Comparison of ENCODE assay signal across 10 cellular contexts in the genomic region with DNA sequence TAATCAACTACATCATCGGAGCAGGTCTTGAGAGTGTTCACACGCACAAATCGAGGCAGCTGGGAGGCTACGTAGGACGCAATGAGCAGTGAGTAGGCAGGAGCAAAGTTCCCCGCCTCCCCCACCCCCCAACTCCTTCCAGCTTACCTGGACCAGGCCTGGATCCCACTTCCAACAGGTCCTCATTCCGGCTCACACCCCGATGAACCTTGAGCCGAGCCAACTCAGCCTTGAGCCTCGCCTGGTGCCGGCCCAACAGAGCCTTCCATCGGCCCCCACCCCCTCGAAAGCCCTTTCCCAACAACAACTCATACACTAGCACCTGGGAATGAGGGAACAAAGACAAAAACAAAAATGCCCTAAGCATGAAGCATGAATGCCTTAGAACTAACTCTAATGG. TPM values are rescaled to one million over a fixed set of nuclear protein-coding genes. Genes with fewer than 3 reads are reported as not detected.
DNase-seq lines count a peak whose midpoint lies in the region; ATAC-seq and TF ChIP-seq lines count a peak whose summit lies in the region.
"Had no signal": no experiment of that assay in that cellular context is flagged by ENCODE, and none has a peak within 500 bp of the region (broad histone marks: within the 10 kb centered on the region; RNA-seq: fewer than 3 reads in every experiment).

No MANE protein-coding gene starts in this region.

- DNase-seq in GM06990 (ENCODE audit: extremely low read depth, insufficient read length) (no peak), NB4 (ENCODE audit: low read depth) (no peak), progenitor cell of endocrine pancreas (ENCODE audit: low spot score, unreplicated experiment) (no peak), testis (no peak), NOMO-1 treated with dmso at 0.1 percent for 144 hours (lab: John Stamatoyannopoulos, UW; ENCODE audit: unreplicated experiment) (no peak)
- DNase-seq in effector memory CD4-positive, alpha-beta T cell: no peak
- DNase-seq: NCI-H69 had no signal

- TF ChIP-seq POLR2A in NB4 (IDR thresholded peaks at IDR 0.05; ENCODE audit: extremely low read depth, insufficient read length): no peak
- TF ChIP-seq POLR2A in testis (IDR thresholded peaks at IDR 0.05): no peak

- no peaks in the 10 kb centered on the region for H3K9me3 Mint-ChIP-seq in progenitor cell of endocrine pancreas (ENCODE audit: low read depth)

- H3K27me3 Mint-ChIP-seq in progenitor cell of endocrine pancreas: peaks cover 3% of the 10 kb centered on the region

- peaks cover 9% of the 10 kb centered on the region for H3K36me3 Mint-ChIP-seq in progenitor cell of endocrine pancreas (ENCODE audit: insufficient read depth)

- intact Hi-C loops in testis (cut with DNase I; ENCODE audit: low total_unique reads): no loop called here

- H3K27me3 ChIP-seq in GM06990 (replicated peaks; ENCODE audit: control insufficient read depth, insufficient read depth, low read length): no peaks in the 10 kb centered on the region
- H3K27me3 ChIP-seq in effector memory CD4-positive, alpha-beta T cell (replicated peaks; ENCODE audit: control insufficient read depth, insufficient read depth, low read length, poor library complexity, severe bottlenecking): no peaks in the 10 kb centered on the region
- H3K27me3 ChIP-seq in testis: no peaks in the 10 kb centered on the region

- H3K9me3 ChIP-seq in effector memory CD4-positive, alpha-beta T cell (ENCODE audit: control insufficient read depth, low read length): no peaks in the 10 kb centered on the region
- H3K9me3 ChIP-seq in testis: no peaks in the 10 kb centered on the region

- TF ChIP-seq CTCF in GM06990 (IDR thresholded peaks at IDR 0.05; ENCODE audit: insufficient read depth, low read length, poor library complexity, severe bottlenecking) (no peak), NB4 (IDR thresholded peaks at IDR 0.05; ENCODE audit: low read depth, low read length) (no peak), progenitor cell of endocrine pancreas (IDR thresholded peaks at IDR 0.05; ENCODE audit: unreplicated experiment) (no peak), testis (IDR thresholded peaks at IDR 0.05) (no peak)

- H3K4me1 ChIP-seq in effector memory CD4-positive, alpha-beta T cell (ENCODE audit: control insufficient read depth, insufficient read depth, low read length, poor library complexity, severe bottlenecking): peaks cover 9% of the 10 kb centered on the region
- peaks cover 6% of the 10 kb centered on the region for H3K4me1 ChIP-seq in testis

- WGBS in testis, 2 donors: 78 to 89% methylated on average over 13 of the region's 13 CpGs

- H3K4me3 ChIP-seq in GM06990 (replicated peaks; ENCODE audit: low read depth, low read length) (peak overlapping the region; percentile 90), NB4 (ENCODE audit: low read depth, low read length) (peak overlapping the region; percentile 82), testis (no peak overlapping the region)
- H3K4me3 ChIP-seq in effector memory CD4-positive, alpha-beta T cell (ENCODE audit: insufficient read depth, low read depth, low read length, poor library complexity, severe bottlenecking): peak overlapping the region; percentile 77

- peak overlapping the region; percentile 94 for H3K4me3 Mint-ChIP-seq in progenitor cell of endocrine pancreas (ENCODE audit: low read depth)

- peaks cover 17% of the 10 kb centered on the region for H3K36me3 ChIP-seq in GM06990 (ENCODE audit: control insufficient read depth, insufficient read depth, low read length)
- H3K36me3 ChIP-seq in effector memory CD4-positive, alpha-beta T cell (ENCODE audit: control insufficient read depth, insufficient read depth, low read length): peaks cover 37% of the 10 kb centered on the region
- no peaks in the 10 kb centered on the region for H3K36me3 ChIP-seq in testis (ENCODE audit: low read depth, missing control alignments)

- ATAC-seq in GM21423 (IDR thresholded peaks at IDR 0.05; ENCODE audit: unreplicated experiment): no peak
- no peak for ATAC-seq in HG02973 (IDR thresholded peaks at IDR 0.05; ENCODE audit: unreplicated experiment)

- no peak overlapping the region for H3K27ac ChIP-seq in effector memory CD4-positive, alpha-beta T cell (ENCODE audit: insufficient read depth, low read length, poor library complexity, severe bottlenecking)
- no peak overlapping the region for H3K27ac ChIP-seq in testis

- H3K27ac Mint-ChIP-seq in progenitor cell of endocrine pancreas: peak overlapping the region; percentile 94

- H3K4me1 Mint-ChIP-seq in progenitor cell of endocrine pancreas (ENCODE audit: low read depth): peaks cover 13% of the 10 kb centered on the region

RNA-seq across cellular contexts. Expression of gene NSUN5, which starts 1.2 kb away (rescaled TPM):
- total RNA-seq in progenitor cell of endocrine pancreas (35.2 and 36.8 TPM in 2 replicates), testis (10 to 100 TPM; 44.3 to 53.9 TPM)
- polyA plus RNA-seq in testis (ENCODE audit: insufficient read depth, low read depth, low replicate concordance): 36.9 TPM

RNA-seq across cellular contexts. Expression of gene TRIM50, which starts 20.4 kb away (rescaled TPM):
- total RNA-seq in progenitor cell of endocrine pancreas (10.9 and 11.2 TPM in 2 replicates), testis (10 to 100 TPM; 13.5 to 16.3 TPM)
- polyA plus RNA-seq in testis (ENCODE audit: insufficient read depth, low read depth, low replicate concordance): 10.8 TPM

RNA-seq across cellular contexts. Expression of gene FKBP6, which starts 20.5 kb away (rescaled TPM):
- not detected in 2 replicates for total RNA-seq in progenitor cell of endocrine pancreas
- total RNA-seq in testis: 10 to 100 TPM; 45.4 to 60.9 TPM
- polyA plus RNA-seq in testis (ENCODE audit: insufficient read depth, low read depth, low replicate concordance): 148 TPM
- total RNA-seq: liver had no signal
- polyA plus RNA-seq: liver had no signal

Comparison
In these comparisons a context has a peak if more than half of its experiments do, and no peak if none do; other contexts are left out.
1. H3K4me3 ChIP-seq: peak in GM06990 (single experiment), NB4 (single experiment) and effector memory CD4-positive, alpha-beta T cell (single experiment); none in testis (0 of 2).
2. RNA of gene FKBP6, which starts 20.5 kb away (total RNA-seq): 45.4 to 60.9 TPM in testis; not detected in progenitor cell of endocrine pancreas; every median in the first group is over 10 times any median in the second.